Comparison of ENCODE assay signal across 1 cellular context in the genomic region with DNA sequence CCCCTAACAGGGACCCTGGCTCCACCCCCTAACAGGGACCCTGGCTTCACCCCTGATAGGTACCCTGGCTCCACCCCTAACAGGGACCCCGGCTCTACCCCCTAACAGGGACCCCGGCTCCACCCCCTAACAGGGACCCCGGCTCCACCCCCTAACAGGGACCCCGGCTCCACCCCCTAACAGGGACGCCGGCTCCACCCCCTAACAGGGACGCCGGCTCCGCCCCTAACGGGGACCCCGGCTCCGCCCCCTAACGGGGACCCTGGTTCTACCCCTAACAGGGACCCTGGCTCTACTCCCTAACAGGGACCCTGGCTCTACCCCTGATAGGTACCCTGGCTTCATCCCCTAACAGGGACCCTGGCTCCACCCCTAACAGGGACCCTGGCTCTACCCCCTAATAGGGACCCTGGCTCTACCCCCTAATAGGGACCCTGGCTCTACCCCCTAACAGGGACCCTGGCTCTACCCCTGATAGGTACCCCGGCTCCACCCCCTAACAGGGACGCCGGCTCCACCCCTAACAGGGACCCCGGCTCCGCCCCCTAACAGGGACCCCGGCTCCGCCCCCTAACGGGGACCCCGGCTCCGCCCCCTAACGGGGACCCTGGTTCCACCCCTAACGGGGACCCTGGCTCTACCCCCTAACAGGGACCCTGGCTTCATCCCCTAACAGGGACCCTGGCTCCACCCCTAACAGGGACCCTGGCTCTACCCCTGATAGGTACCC. TPM values are rescaled to one million over a fixed set of nuclear protein-coding genes. Genes with fewer than 3 reads are reported as not detected.
"Had no signal": no experiment of that assay in that cellular context is flagged by ENCODE, and none has a peak within 500 bp of the region (broad histone marks: within the 10 kb centered on the region; RNA-seq: fewer than 3 reads in every experiment).

No MANE protein-coding gene starts in this region.

RNA-seq across cellular contexts. Expression of a gene that starts 58.7 kb away (rescaled TPM):
- total RNA-seq: activated CD8-positive, alpha-beta T cell treated with anti-CD3 and anti-CD28 coated beads, Interleukin-2, amount 10 ng/mL, durations not matched to agents 7 days and 5 days had no signal
